Comparison of ENCODE assay signal across 25 cellular contexts in the genomic region with DNA sequence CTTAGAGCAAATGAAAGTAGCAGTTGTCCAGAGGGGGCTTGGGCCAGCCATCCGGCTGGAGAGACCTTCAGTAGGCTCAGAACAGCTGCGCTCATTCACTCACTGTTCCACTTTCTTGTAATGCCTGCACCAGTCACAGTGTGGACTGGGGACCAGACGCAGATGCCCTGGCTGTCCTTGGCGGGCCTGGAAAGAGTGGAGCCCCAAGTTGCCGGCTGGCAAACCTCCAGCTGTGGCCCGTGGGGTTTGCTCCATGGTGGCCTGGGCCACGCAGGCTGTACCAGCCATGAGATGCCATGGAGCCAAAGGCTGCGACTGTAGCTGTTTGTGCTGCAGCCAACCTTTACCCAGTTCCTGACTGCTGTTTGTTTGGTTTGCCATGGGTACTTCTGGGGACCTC. TPM values are rescaled to one million over a fixed set of nuclear protein-coding genes. Genes with fewer than 3 reads are reported as not detected.
DNase-seq lines count a peak whose midpoint lies in the region; TF ChIP-seq lines count a peak whose summit lies in the region.
"Had no signal": no experiment of that assay in that cellular context is flagged by ENCODE, and none has a peak within 500 bp of the region (broad histone marks: within the 10 kb centered on the region; RNA-seq: fewer than 3 reads in every experiment).

No MANE protein-coding gene starts in this region.

- H3K36me3 ChIP-seq in H7 (replicated peaks; ENCODE audit: control insufficient read depth, insufficient read depth, low read length): no peaks in the 10 kb centered on the region
- H3K36me3 ChIP-seq: brain microvascular endothelial cell, pancreas, thyroid gland had no signal

- no peak for TF ChIP-seq CTCF in osteocyte (IDR thresholded peaks at IDR 0.05)

- peaks cover 18% of the 10 kb centered on the region for H3K27me3 Mint-ChIP-seq in osteocyte (ENCODE audit: unreplicated experiment)
- H3K27me3 Mint-ChIP-seq: activated CD8-positive, alpha-beta T cell treated with anti-CD3 and anti-CD28 coated beads for 36 hours; naive B cell had no signal

- DNase-seq in NCI-H524 (lab: John Stamatoyannopoulos, UW) (peak; percentile 56 to 76), NCI-H524 treated with DMSO at 0.1 percent for 48 hours (lab: John Stamatoyannopoulos, UW) (no peak), H7 (peak; percentile 66), ecto neural progenitor cell (ENCODE audit: low spot score) (peak; percentile 63), osteocyte (ENCODE audit: extremely low spot score, unreplicated experiment) (peak; percentile 77), NCI-H2081 treated with DMSO at 0.1 percent for 48 hours (lab: John Stamatoyannopoulos, UW) (no peak), NCI-H2196 (lab: John Stamatoyannopoulos, UW; ENCODE audit: unreplicated experiment) (no peak)
- no peak for DNase-seq in activated CD4-positive, alpha-beta T cell treated with anti-CD3 and anti-CD28 coated beads, Interleukin-2, amount 50 U/mL, for 48 hours
- DNase-seq: activated CD4-positive, CD25-positive, alpha-beta regulatory T cell; activated CD8-positive, alpha-beta T cell treated with anti-CD3 and anti-CD28 coated beads for 36 hours; brain microvascular endothelial cell; cortex of kidney; DMS79 treated with DMSO at 0.1 percent for 48 hours; heart right ventricle; Karpas-422; naive B cell; NCI-H1694 treated with DMSO at 0.1 percent for 48 hours; NCI-H2227 treated with DMSO at 0.1 percent for 48 hours; NK-92 treated with Interleukin-12 subunit alpha and Interleukin-12 subunit beta, amount 100 ng/mL, for 24 hours; pancreas; stimulated activated CD4-positive, alpha-beta T cell treated with anti-CD3 and anti-CD28 coated beads, Interleukin-2, amount 100 ng/mL, for 24 hours; stimulated activated naive CD4-positive, alpha-beta T cell; thyroid gland had no signal

- H3K4me1 Mint-ChIP-seq in osteocyte (ENCODE audit: unreplicated experiment): peaks cover 1% of the 10 kb centered on the region

- no peak overlapping the region for H3K4me3 ChIP-seq in H7 (ENCODE audit: insufficient read depth, low read depth, low read length)
- H3K4me3 ChIP-seq: heart right ventricle, lung, pancreas, thyroid gland had no signal

- no peaks in the 10 kb centered on the region for H3K9me3 Mint-ChIP-seq in osteocyte (ENCODE audit: unreplicated experiment)
- H3K9me3 Mint-ChIP-seq: activated T-helper 2 cell treated with anti-CD3 and anti-CD28 coated beads, Interferon-gamma antibody, Interleukin-2, Interleukin-4, amounts not matched to agents 10 μg/mL and 5 μg/mL and 100 μg/mL, durations not matched to agents 14 hours and 24 hours and 36 hours had no signal

- H3K4me3 Mint-ChIP-seq in osteocyte (ENCODE audit: unreplicated experiment): no peak overlapping the region
- H3K4me3 Mint-ChIP-seq: activated CD8-positive, alpha-beta T cell treated with anti-CD3 and anti-CD28 coated beads for 36 hours; naive B cell had no signal

- H3K36me3 Mint-ChIP-seq in osteocyte (ENCODE audit: unreplicated experiment): no peaks in the 10 kb centered on the region
- H3K36me3 Mint-ChIP-seq: naive B cell had no signal

- no peaks in the 10 kb centered on the region for H3K27me3 ChIP-seq in H7 (ENCODE audit: control insufficient read depth, insufficient read depth, low read length)
- H3K27me3 ChIP-seq: brain microvascular endothelial cell, heart right ventricle, pancreas, thyroid gland had no signal

- no peak overlapping the region for H3K27ac Mint-ChIP-seq in osteocyte (ENCODE audit: unreplicated experiment)
- H3K27ac Mint-ChIP-seq: activated CD8-positive, alpha-beta T cell treated with anti-CD3 and anti-CD28 coated beads for 36 hours; activated T-helper 2 cell treated with anti-CD3 and anti-CD28 coated beads, Interferon-gamma antibody, Interleukin-2, Interleukin-4, amounts not matched to agents 10 μg/mL and 5 μg/mL and 100 μg/mL, durations not matched to agents 14 hours and 24 hours and 36 hours had no signal

RNA-seq across cellular contexts. Expression of a gene that starts 21.0 kb away (rescaled TPM):
- total RNA-seq in H7 (2014; rRNA removed; shearing (Covaris generic)): 21.0 and 23.9 TPM in 2 replicates
- 18.7 and 20.4 TPM in 2 replicates for total RNA-seq in osteocyte

Comparison
In these comparisons a context has a peak if more than half of its experiments do, and no peak if none do; other contexts are left out.
1. DNase-seq: peak in NCI-H524 (2 of 2), H7 (single experiment), ecto neural progenitor cell (single experiment) and osteocyte (single experiment); none in NCI-H524 treated with DMSO at 0.1 percent for 48 hours (single experiment), activated CD4-positive, alpha-beta T cell treated with anti-CD3 and anti-CD28 coated beads, Interleukin-2, amount 50 U/mL, for 48 hours (0 of 2), NCI-H2081 treated with DMSO at 0.1 percent for 48 hours (single experiment) and NCI-H2196 (single experiment).